ENCODE assay signal across 14 cellular contexts in genomic region chr2:201969938-201970785, GRCh38.
DNase-seq lines count a peak whose midpoint lies in the region; ATAC-seq and TF ChIP-seq lines count a peak whose summit lies in the region.
"Had no signal": no experiment of that assay in that cellular context is flagged by ENCODE, and none has a peak within 500 bp of the region (broad histone marks: within the 10 kb centered on the region; RNA-seq: fewer than 3 reads in every experiment).

No MANE protein-coding gene starts in this region.

- H3K36me3 ChIP-seq in sigmoid colon = no peaks in the 10 kb centered on the region
- H3K36me3 ChIP-seq: adrenal gland had no signal

- no peak for TF ChIP-seq POLR2A in sigmoid colon (IDR thresholded peaks at IDR 0.05)

- H3K4me1 ChIP-seq in sigmoid colon = peaks cover 0 to 8% (median 0%) of the 10 kb centered on the region in 4 donors
- H3K4me1 ChIP-seq: adrenal gland had no signal

- H3K27ac ChIP-seq in sigmoid colon = no peak overlapping the region
- H3K27ac ChIP-seq: adrenal gland had no signal

- TF ChIP-seq EP300 in sigmoid colon (IDR thresholded peaks at IDR 0.05) = no peak

- no peak for ATAC-seq in GM21576 (IDR thresholded peaks at IDR 0.05; ENCODE audit: unreplicated experiment)
- no peak for ATAC-seq in left colon
- ATAC-seq: naive thymus-derived CD4-positive, alpha-beta T cell; sciatic nerve; stimulated activated naive CD8-positive, alpha-beta T cell treated with anti-CD3 and anti-CD28 coated beads, Interleukin-15, amount 100 ng/mL, for 72 hours had no signal

- H3K9me3 ChIP-seq in sigmoid colon = no peaks in the 10 kb centered on the region
- H3K9me3 ChIP-seq: adrenal gland had no signal

- intact Hi-C loops in sigmoid colon (cut with DNase I) = no loop called here
- intact Hi-C loops in left colon (cut with DNase I, micrococcal nuclease) = no loop called here

- no peak overlapping the region for H3K4me3 ChIP-seq in fibroblast of the aortic adventitia (ENCODE audit: low read depth, low read length)
- no peak overlapping the region for H3K4me3 ChIP-seq in sigmoid colon
- H3K4me3 ChIP-seq: adrenal gland had no signal

- TF ChIP-seq CTCF in fibroblast of the aortic adventitia (IDR thresholded peaks at IDR 0.05; ENCODE audit: insufficient read depth, low read length) = no peak
- TF ChIP-seq CTCF in sigmoid colon (IDR thresholded peaks at IDR 0.05) = no peak

- DNase-seq in H4 (ENCODE audit: low spot score) = peak; percentile 49
- DNase-seq in SKM-1 treated with dmso at 0.1 percent for 144 hours (lab: John Stamatoyannopoulos, UW; ENCODE audit: unreplicated experiment) = peak; percentile 83
- DNase-seq in fibroblast of the aortic adventitia (ENCODE audit: low read depth) = peak; percentile 59
- peak; percentile 40 for DNase-seq in sigmoid colon
- DNase-seq in left colon = no peak
- DNase-seq in activated T-cell treated with anti-CD3 and anti-CD28 coated beads, Interleukin-2, amount 50 U/mL, for 1 hour = no peak
- DNase-seq in GM19240 (ENCODE audit: insufficient read length, low spot score) = no peak
- DNase-seq: activated CD4-positive, CD25-positive, alpha-beta regulatory T cell treated with anti-CD3 and anti-CD28 coated beads, Interleukin-2, amount 50 U/mL, for 72 hours; adrenal gland; CD8-positive, alpha-beta memory T cell; naive thymus-derived CD4-positive, alpha-beta T cell; stimulated activated naive CD8-positive, alpha-beta T cell treated with anti-CD3 and anti-CD28 coated beads, Interleukin-15, amount 100 ng/mL, for 72 hours had no signal

- 84 to 87% methylated on average over 12 of the region's 12 CpGs for WGBS in sigmoid colon, 2 donors

- no peaks in the 10 kb centered on the region for H3K27me3 ChIP-seq in sigmoid colon
- H3K27me3 ChIP-seq: adrenal gland had no signal

Comparison
In these comparisons a context has a peak if more than half of its experiments do, and no peak if none do; other contexts are left out.
1. DNase-seq: peak in H4 (single experiment), SKM-1 treated with dmso at 0.1 percent for 144 hours (single experiment), fibroblast of the aortic adventitia (single experiment) and sigmoid colon (single experiment); none in left colon (0 of 2), activated T-cell treated with anti-CD3 and anti-CD28 coated beads, Interleukin-2, amount 50 U/mL, for 1 hour (single experiment) and GM19240 (single experiment).